ENCODE assay signal across 22 cellular contexts in the genomic region with DNA sequence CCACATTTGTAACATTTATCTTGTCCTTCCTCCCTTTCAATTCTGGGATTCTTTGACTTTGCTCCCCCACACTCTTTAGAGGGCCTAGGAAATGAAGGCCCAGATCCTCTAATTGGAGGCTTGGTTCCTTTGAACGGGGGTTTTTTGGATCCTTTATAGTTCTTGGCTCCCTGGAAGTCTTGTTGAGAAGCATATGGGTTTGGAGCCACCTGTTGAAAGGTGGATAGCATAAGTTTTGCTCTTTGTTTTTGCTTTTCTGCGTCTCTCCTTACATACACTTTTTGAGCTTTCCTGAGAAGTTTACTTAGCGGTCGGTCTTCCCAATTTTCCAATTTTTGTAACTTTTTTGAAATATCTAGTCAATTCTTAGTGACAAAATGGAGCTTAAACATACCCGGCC. TPM values are rescaled to one million over a fixed set of nuclear protein-coding genes. Genes with fewer than 3 reads are reported as not detected.
DNase-seq lines count a peak whose midpoint lies in the region; ATAC-seq and TF ChIP-seq lines count a peak whose summit lies in the region.
"Had no signal": no experiment of that assay in that cellular context is flagged by ENCODE, and none has a peak within 500 bp of the region (broad histone marks: within the 10 kb centered on the region; RNA-seq: fewer than 3 reads in every experiment).

No MANE protein-coding gene starts in this region.

- RAD21 ChIA-PET in HCT116 (lab: Charles Lee; ENCODE audit: low non-redundant PET in 1 of 2, low total read pairs in 2 of 2, uncharacterized antibody in 2 of 2, unreplicated experiment in 2 of 2), result no interaction called here

- CTCF ChIA-PET in HCT116 (lab: Charles Lee) (interaction anchor here (1.1 kb wide), 1 partner anchor 18 kb away, joined by 3 read pairs; a partner anchor contains a TSS), WTC11 (lab: Charles Lee) (interaction anchor here (1.1 to 3.4 kb wide), 3 partner anchors 18 to 81 kb away, joined by 3 to 29 read pairs (median 12); a partner anchor contains a TSS)
- CTCF ChIA-PET in activated CD8-positive, alpha-beta memory T cell treated with anti-CD3 and anti-CD28 coated beads, Interleukin-2, amount 10 ng/mL, durations not matched to agents 7 days and 5 days (lab: Charles Lee), result no interaction called here
- CTCF ChIA-PET in activated CD4-positive, alpha-beta T cell treated with anti-CD3 and anti-CD28 coated beads for 36 hours (lab: Charles Lee), result interaction anchor here (1.0 kb wide), 1 partner anchor 82 kb away, joined by 3 read pairs; a partner anchor contains a TSS

- peaks cover 34% of the 10 kb centered on the region for H3K4me1 Mint-ChIP-seq in WTC11
- H3K4me1 Mint-ChIP-seq in endodermal cell, result peaks cover 20% of the 10 kb centered on the region
- peaks cover 2% of the 10 kb centered on the region for H3K4me1 Mint-ChIP-seq in activated CD8-positive, alpha-beta memory T cell treated with anti-CD3 and anti-CD28 coated beads, Interleukin-2, amount 10 ng/mL, durations not matched to agents 7 days and 5 days
- no peaks in the 10 kb centered on the region for H3K4me1 Mint-ChIP-seq in activated CD4-positive, alpha-beta T cell treated with anti-CD3 and anti-CD28 coated beads for 36 hours
- H3K4me1 Mint-ChIP-seq: CD14-positive monocyte; CD8-positive, alpha-beta memory T cell had no signal

- no TSS peak for BruUV-seq in HCT116 (replicated peaks; lab: Mats Ljungman, UMichigan)

- peaks cover 13 to 14% of the 10 kb centered on the region in 2 experiments for H3K4me1 ChIP-seq in HCT116 (ENCODE audit: control insufficient read depth in 1 of 2, insufficient read depth in 2 of 2, low read length in 2 of 2)
- no peaks in the 10 kb centered on the region for H3K4me1 ChIP-seq in endodermal cell (ENCODE audit: control insufficient read depth, insufficient read depth, low read length)
- H3K4me1 ChIP-seq: BE2C; BLaER1 treated with 17β-estradiol and CSF1 and Interleukin-3, amounts not matched to agents 10 nM and 100 nM had no signal

- H3K27me3 Mint-ChIP-seq in WTC11 (ENCODE audit: low read depth), result no peaks in the 10 kb centered on the region
- no peaks in the 10 kb centered on the region for H3K27me3 Mint-ChIP-seq in endodermal cell (ENCODE audit: insufficient read depth)
- no peaks in the 10 kb centered on the region for H3K27me3 Mint-ChIP-seq in activated CD8-positive, alpha-beta memory T cell treated with anti-CD3 and anti-CD28 coated beads, Interleukin-2, amount 10 ng/mL, durations not matched to agents 7 days and 5 days
- H3K27me3 Mint-ChIP-seq in activated CD4-positive, alpha-beta T cell treated with anti-CD3 and anti-CD28 coated beads for 36 hours, result no peaks in the 10 kb centered on the region
- H3K27me3 Mint-ChIP-seq: CD4-positive, alpha-beta T cell; CD8-positive, alpha-beta memory T cell had no signal

- H3K36me3 Mint-ChIP-seq in WTC11 (no peaks in the 10 kb centered on the region), endodermal cell (ENCODE audit: low read depth) (no peaks in the 10 kb centered on the region)
- H3K36me3 Mint-ChIP-seq in activated CD8-positive, alpha-beta memory T cell treated with anti-CD3 and anti-CD28 coated beads, Interleukin-2, amount 10 ng/mL, durations not matched to agents 7 days and 5 days, result peaks cover 9% of the 10 kb centered on the region
- H3K36me3 Mint-ChIP-seq in activated CD4-positive, alpha-beta T cell treated with anti-CD3 and anti-CD28 coated beads for 36 hours (ENCODE audit: low read depth), result peaks cover 2% of the 10 kb centered on the region

- H3K27ac ChIP-seq in HCT116 (ENCODE audit: low read depth, low read length) (no peak overlapping the region), endodermal cell (ENCODE audit: low read depth, low read length) (no peak overlapping the region)
- H3K27ac ChIP-seq: A549; BLaER1 treated with 17β-estradiol and CSF1 and Interleukin-3, amounts not matched to agents 10 nM and 100 nM had no signal

- ATAC-seq in HCT116, result no peak
- no peak for ATAC-seq in WTC11
- ATAC-seq in omental fat pad (ENCODE audit: low FRiP score), result no peak
- ATAC-seq in activated CD8-positive, alpha-beta memory T cell treated with anti-CD3 and anti-CD28 coated beads, Interleukin-2, amount 10 ng/mL, durations not matched to agents 7 days and 5 days, result no peak
- no peak for ATAC-seq in activated CD4-positive, alpha-beta T cell treated with anti-CD3 and anti-CD28 coated beads for 36 hours
- ATAC-seq: A549 had no signal

- TF ChIP-seq RAD21 in HCT116 (IDR thresholded peaks at IDR 0.05; ENCODE audit: low read depth), result 0 out of 2 replicates have a peak, but pooled peaks have one; percentile 9

- H3K9me3 ChIP-seq in HCT116 (ENCODE audit: control insufficient read depth in 1 of 2, insufficient read depth in 1 of 2, low read depth in 1 of 2, low read length in 2 of 2) (no peaks in the 10 kb centered on the region), endodermal cell (ENCODE audit: control insufficient read depth, low read length) (peaks cover 15% of the 10 kb centered on the region)
- H3K9me3 ChIP-seq: A549; BE2C; BLaER1 treated with 17β-estradiol and CSF1 and Interleukin-3, amounts not matched to agents 10 nM and 100 nM had no signal

- 96 to 97% methylated on average over 5 of the region's 5 CpGs for WGBS in endodermal cell (ENCODE audit: insufficient coverage in 1 of 2, insufficient read length in 1 of 2), 2 experiments

- H3K27me3 ChIP-seq in HCT116 (ENCODE audit: insufficient read depth, low read length) (no peaks in the 10 kb centered on the region), endodermal cell (ENCODE audit: control insufficient read depth, insufficient read depth, low read length, poor library complexity, severe bottlenecking) (no peaks in the 10 kb centered on the region)
- H3K27me3 ChIP-seq: BE2C; BLaER1 treated with 17β-estradiol and CSF1 and Interleukin-3, amounts not matched to agents 10 nM and 100 nM had no signal

- H3K27ac Mint-ChIP-seq in WTC11 (peak overlapping the region; percentile 61; the same call in 1 of the 2 replicates), endodermal cell (no peak overlapping the region)
- no peak overlapping the region for H3K27ac Mint-ChIP-seq in activated CD8-positive, alpha-beta memory T cell treated with anti-CD3 and anti-CD28 coated beads, Interleukin-2, amount 10 ng/mL, durations not matched to agents 7 days and 5 days
- H3K27ac Mint-ChIP-seq in activated CD4-positive, alpha-beta T cell treated with anti-CD3 and anti-CD28 coated beads for 36 hours, result no peak overlapping the region
- H3K27ac Mint-ChIP-seq: CD4-positive, alpha-beta T cell; CD8-positive, alpha-beta memory T cell had no signal

- TF ChIP-seq CTCF in HCT116 (IDR thresholded peaks at IDR 0.05 in 2 of 3, conservative IDR thresholded peaks at IDR 0.05 in 1 of 3; ENCODE audit: borderline replicate concordance in 1 of 3, insufficient read depth in 1 of 3, low read depth in 2 of 3, low read length in 2 of 3) (no peak), WTC11 (IDR thresholded peaks at IDR 0.05) (no peak), endodermal cell (conservative IDR thresholded peaks at IDR 0.05) (peak; percentile 28), omental fat pad (IDR thresholded peaks at IDR 0.05) (no peak)

- H3K36me3 ChIP-seq in HCT116 (ENCODE audit: control insufficient read depth in 1 of 2, insufficient read depth in 2 of 2, low read length in 2 of 2) (no peaks in the 10 kb centered on the region), endodermal cell (ENCODE audit: control insufficient read depth, insufficient read depth, low read length) (peaks cover 5% of the 10 kb centered on the region)
- H3K36me3 ChIP-seq: BE2C; BLaER1 treated with 17β-estradiol and CSF1 and Interleukin-3, amounts not matched to agents 10 nM and 100 nM had no signal

- no peaks in the 10 kb centered on the region for H3K9me2 ChIP-seq in HCT116 (ENCODE audit: insufficient read depth)

- intact Hi-C loops in HCT116 (cut with micrococcal nuclease), result no loop called here
- intact Hi-C loops in activated CD4-positive, alpha-beta T cell treated with anti-CD3 and anti-CD28 coated beads for 36 hours (cut with DNase I, micrococcal nuclease), result loop anchor here (5.0 kb wide), 1 partner anchor 52 kb away; no protein-coding TSS in a partner anchor

- no peak overlapping the region for H3K4me2 ChIP-seq in HCT116 (ENCODE audit: low read length)
- H3K4me2 ChIP-seq: A549; BLaER1 treated with 17β-estradiol and CSF1 and Interleukin-3, amounts not matched to agents 10 nM and 100 nM had no signal

- H4K20me1 ChIP-seq in HCT116 (ENCODE audit: insufficient read depth), result no peaks in the 10 kb centered on the region; the same call in 1 of the 2 replicates
- H4K20me1 ChIP-seq: BLaER1 treated with 17β-estradiol and CSF1 and Interleukin-3, amounts not matched to agents 10 nM and 100 nM had no signal

- peaks cover 9% of the 10 kb centered on the region for H3K79me2 ChIP-seq in HCT116 (ENCODE audit: insufficient read depth, low read length)

- TF ChIP-seq POLR2A in HCT116 (IDR thresholded peaks at IDR 0.05; ENCODE audit: borderline replicate concordance, extremely low read depth, insufficient read depth, insufficient read length), result no peak

- no peak overlapping the region for H3K4me3 ChIP-seq in HCT116 (replicated peaks in 1 of 2; ENCODE audit: low read depth in 1 of 2, low read length in 2 of 2)
- H3K4me3 ChIP-seq in endodermal cell (ENCODE audit: low read length), result no peak overlapping the region
- H3K4me3 ChIP-seq: A549; BLaER1 treated with 17β-estradiol and CSF1 and Interleukin-3, amounts not matched to agents 10 nM and 100 nM had no signal

- no peak overlapping the region for H2AFZ ChIP-seq in HCT116 (ENCODE audit: low read depth, low read length, poor library complexity, severe bottlenecking)

- H3K4me3 Mint-ChIP-seq in WTC11 (no peak overlapping the region), endodermal cell (no peak overlapping the region)
- no peak overlapping the region for H3K4me3 Mint-ChIP-seq in activated CD8-positive, alpha-beta memory T cell treated with anti-CD3 and anti-CD28 coated beads, Interleukin-2, amount 10 ng/mL, durations not matched to agents 7 days and 5 days
- no peak overlapping the region for H3K4me3 Mint-ChIP-seq in activated CD4-positive, alpha-beta T cell treated with anti-CD3 and anti-CD28 coated beads for 36 hours
- H3K4me3 Mint-ChIP-seq: CD14-positive monocyte; CD4-positive, alpha-beta T cell; H9 had no signal

- no peaks in the 10 kb centered on the region for H3K9me3 Mint-ChIP-seq in WTC11
- peaks cover 8% of the 10 kb centered on the region for H3K9me3 Mint-ChIP-seq in endodermal cell
- H3K9me3 Mint-ChIP-seq in activated CD8-positive, alpha-beta memory T cell treated with anti-CD3 and anti-CD28 coated beads, Interleukin-2, amount 10 ng/mL, durations not matched to agents 7 days and 5 days (ENCODE audit: low read depth), result no peaks in the 10 kb centered on the region
- peaks cover 2% of the 10 kb centered on the region for H3K9me3 Mint-ChIP-seq in activated CD4-positive, alpha-beta T cell treated with anti-CD3 and anti-CD28 coated beads for 36 hours (ENCODE audit: low read depth)
- H3K9me3 Mint-ChIP-seq: CD4-positive, alpha-beta T cell had no signal

- H3K9ac ChIP-seq in HCT116 (ENCODE audit: low read length) (no peak overlapping the region), endodermal cell (ENCODE audit: extremely low read depth, low read length, poor library complexity, severe bottlenecking) (no peak overlapping the region)
- H3K9ac ChIP-seq: BLaER1 treated with 17β-estradiol and CSF1 and Interleukin-3, amounts not matched to agents 10 nM and 100 nM had no signal

- no peak for DNase-seq in HCT116 (ENCODE audit: low read depth, low spot score)
- no peak for DNase-seq in WTC11 (ENCODE audit: low spot score)
- no peak for DNase-seq in endodermal cell
- DNase-seq in omental fat pad (ENCODE audit: low spot score), result no peak
- DNase-seq in activated CD8-positive, alpha-beta memory T cell treated with anti-CD3 and anti-CD28 coated beads, Interleukin-2, amount 10 ng/mL, durations not matched to agents 7 days and 5 days, result no peak
- DNase-seq in activated CD4-positive, alpha-beta T cell treated with anti-CD3 and anti-CD28 coated beads for 36 hours, result no peak
- no peak for DNase-seq in glomerular visceral epithelial cell (ENCODE audit: extremely low spot score)
- DNase-seq: 8988T; ACHN; AML-193; BE2C; CD4-positive, alpha-beta T cell; CD8-positive, alpha-beta memory T cell; DMS 273 treated with DMSO at 0.1 percent for 48 hours; DMS79; EL; GF-D8; H9 had no signal

- POLR2A ChIA-PET in HCT116 (lab: Charles Lee), result no interaction called here
- POLR2A ChIA-PET in WTC11 (lab: Charles Lee), result interaction anchor here (1.1 to 3.8 kb wide), 3 partner anchors 27 to 82 kb away, joined by 6 to 26 read pairs (median 9); a partner anchor contains a TSS
- POLR2A ChIA-PET in activated CD4-positive, alpha-beta T cell treated with anti-CD3 and anti-CD28 coated beads for 36 hours (lab: Charles Lee), result no interaction called here

RNA-seq across cellular contexts. Expression of a gene that starts 17.8 kb away (rescaled TPM):
- total RNA-seq in HCT116 (2021; ENCODE audit: unreplicated experiment), result 18.2 TPM
- polyA plus RNA-seq in HCT116 (2012), result 7.4 and 11.9 TPM in 2 replicates
- 15.2 to 21.6 TPM (median 17.3 TPM) in 3 replicates for total RNA-seq in WTC11 (2021)
- 10 to 100 TPM; 17.6 to 28.5 TPM for total RNA-seq in endodermal cell
- polyA plus RNA-seq in endodermal cell (2013, experiment 1 of 2), result 17.2 TPM
- 19.9 TPM for polyA plus RNA-seq in endodermal cell (2013, experiment 2 of 2)
- total RNA-seq in omental fat pad, result 10 to 100 TPM in 2 of 4 donors, 1 to 10 TPM in 2; 5.3 to 13.0 (median 10.5) TPM
- 10 to 100 TPM; 11.8 to 12.1 TPM for total RNA-seq in activated CD8-positive, alpha-beta memory T cell treated with anti-CD3 and anti-CD28 coated beads, Interleukin-2, amount 10 ng/mL, durations not matched to agents 7 days and 5 days
- 10 to 100 TPM; 10.5 to 11.6 TPM for total RNA-seq in activated CD4-positive, alpha-beta T cell treated with anti-CD3 and anti-CD28 coated beads for 36 hours

RNA-seq across cellular contexts. Expression of a gene that starts 26.9 kb away (rescaled TPM):
- total RNA-seq in HCT116 (2021; ENCODE audit: unreplicated experiment) (41.2 TPM), WTC11 (2021) (48.8 to 56.1 TPM (median 50.5 TPM) in 3 replicates), endodermal cell (10 to 100 TPM; 41.3 to 49.8 TPM), omental fat pad (10 to 100 TPM; 20.4 to 35.1 (median 22.2) TPM)
- 18.2 and 25.1 TPM in 2 replicates for polyA plus RNA-seq in HCT116 (2012)
- polyA plus RNA-seq in endodermal cell (2013, experiment 1 of 2), result 37.7 TPM
- 36.6 TPM for polyA plus RNA-seq in endodermal cell (2013, experiment 2 of 2)
- 10 to 100 TPM; 36.4 to 44.1 TPM for total RNA-seq in activated CD8-positive, alpha-beta memory T cell treated with anti-CD3 and anti-CD28 coated beads, Interleukin-2, amount 10 ng/mL, durations not matched to agents 7 days and 5 days
- 10 to 100 TPM; 30.9 to 36.5 TPM for total RNA-seq in activated CD4-positive, alpha-beta T cell treated with anti-CD3 and anti-CD28 coated beads for 36 hours

RNA-seq across cellular contexts. Expression of a gene that starts 31.5 kb away (rescaled TPM):
- total RNA-seq in HCT116 (2021; ENCODE audit: unreplicated experiment), result not detected
- polyA plus RNA-seq in HCT116 (2012), result 0.02 TPM in 1 of 2 replicates, not detected in the other
- total RNA-seq in WTC11 (2021), result not detected in 3 replicates
- not detected for total RNA-seq in endodermal cell
- not detected for polyA plus RNA-seq in endodermal cell (2013, experiment 1 of 2)
- polyA plus RNA-seq in endodermal cell (2013, experiment 2 of 2), result not detected
- total RNA-seq in omental fat pad, result not detected
- total RNA-seq in activated CD8-positive, alpha-beta memory T cell treated with anti-CD3 and anti-CD28 coated beads, Interleukin-2, amount 10 ng/mL, durations not matched to agents 7 days and 5 days, result not detected
- total RNA-seq in activated CD4-positive, alpha-beta T cell treated with anti-CD3 and anti-CD28 coated beads for 36 hours, result not detected
- total RNA-seq: CD4-positive, alpha-beta T cell; CD8-positive, alpha-beta memory T cell; H4; H9 had no signal
- polyA plus RNA-seq: CD14-positive monocyte had no signal
